9 cellular contexts compared by ENCODE assay signal in genomic region chr14:91399868-91400640, GRCh38. TPM values are rescaled to one million over a fixed set of nuclear protein-coding genes. Genes with fewer than 3 reads are reported as not detected.
A peak's percentile ranks its signal among the peaks of the same experiment; 100 is the strongest.
DNase-seq lines count a peak whose midpoint lies in the region; ATAC-seq, FAIRE-seq and TF ChIP-seq lines count a peak whose summit lies in the region.
"Had no signal": no experiment of that assay in that cellular context is flagged by ENCODE, and none has a peak within 500 bp of the region (broad histone marks: within the 10 kb centered on the region; RNA-seq: fewer than 3 reads in every experiment).

No MANE protein-coding gene starts in this region.

- no peak overlapping the region for H3K9ac ChIP-seq in liver (ENCODE audit: low read depth in 1 of 2, low read length in 2 of 2)
- H3K9ac ChIP-seq in HepG2 (ENCODE audit: insufficient read depth, low read depth, low read length): no peak overlapping the region

- H3K4me2 ChIP-seq in HepG2 (ENCODE audit: low read depth, low read length): no peak overlapping the region

- 66% methylated on average over 20 of the region's 20 CpGs for WGBS in liver
- WGBS in HepG2 (ENCODE audit: low lambda C conversion rate): 93% methylated on average over 15 of the region's 20 CpGs
- 76% methylated on average over 20 of the region's 20 CpGs for WGBS in urinary bladder

- no peaks in the 10 kb centered on the region for H4K20me1 ChIP-seq in HepG2 (ENCODE audit: insufficient read depth, low read length)

- POLR2A ChIA-PET in HepG2 (lab: Yijun Ruan, JAX): no interaction called here

- intact Hi-C loops in HepG2 (cut with micrococcal nuclease; ENCODE audit: unreplicated experiment): no loop called here

- H3K36me3 ChIP-seq in liver (ENCODE audit: control insufficient read depth in 4 of 4, insufficient read depth in 3 of 4, low read depth in 1 of 4, low read length in 3 of 4) (no peaks in the 10 kb centered on the region), HepG2 (replicated peaks in 1 of 2; ENCODE audit: control insufficient read depth in 1 of 2, insufficient read depth in 2 of 2, low read length in 2 of 2) (no peaks in the 10 kb centered on the region), urinary bladder (ENCODE audit: insufficient read depth) (no peaks in the 10 kb centered on the region)
- no peaks in the 10 kb centered on the region for H3K36me3 ChIP-seq in effector memory CD4-positive, alpha-beta T cell (ENCODE audit: control insufficient read depth, insufficient read depth, low read length)

- no peak for TF ChIP-seq RAD21 in liver (IDR thresholded peaks at IDR 0.05)
- TF ChIP-seq RAD21 in HepG2 (CRISPR knock-in tag; IDR thresholded peaks at IDR 0.05): no peak

- no peak for ATAC-seq in HepG2

- in situ Hi-C loops in HepG2 (cut with HindIII; ENCODE audit: extremely low pct_ligation_motif_present, low pct_unique_long_range_greater_than_20kb): no loop called here

- TF ChIP-seq EP300 in HepG2 (IDR thresholded peaks at IDR 0.05; ENCODE audit: low read depth in 2 of 2, low read length in 2 of 2): no peak
- TF ChIP-seq EP300 in HepG2 (CRISPR knock-in tag; IDR thresholded peaks at IDR 0.05; ENCODE audit: borderline replicate concordance): no peak

- H3K4me1 ChIP-seq in liver (ENCODE audit: control insufficient read depth in 4 of 4, insufficient read depth in 4 of 4, low read length in 3 of 4): peaks cover 3 to 16% (median 9%) of the 10 kb centered on the region in 4 donors
- peaks cover 22% of the 10 kb centered on the region for H3K4me1 ChIP-seq in HepG2 (ENCODE audit: insufficient read depth, low read length)
- H3K4me1 ChIP-seq in effector memory CD4-positive, alpha-beta T cell (ENCODE audit: control insufficient read depth, insufficient read depth, low read length, poor library complexity, severe bottlenecking): peaks cover 86% of the 10 kb centered on the region
- peaks cover 1% of the 10 kb centered on the region for H3K4me1 ChIP-seq in urinary bladder (ENCODE audit: insufficient read depth)

- BruUV-seq in HepG2 (replicated peaks; lab: Mats Ljungman, UMichigan): no TSS peak

- H3K4me3 ChIP-seq in liver (ENCODE audit: low read depth in 1 of 3, low read length in 3 of 3) (no peak overlapping the region), HepG2 (replicated peaks in 1 of 3; ENCODE audit: insufficient read depth in 1 of 3, low read depth in 2 of 3, low read length in 3 of 3) (no peak overlapping the region), urinary bladder (ENCODE audit: low read depth, low read length) (peak overlapping the region; percentile 19)
- H3K4me3 ChIP-seq in effector memory CD4-positive, alpha-beta T cell (ENCODE audit: insufficient read depth, low read depth, low read length, poor library complexity, severe bottlenecking): peak overlapping the region; percentile 76

- no peak for DNase-seq in HepG2 (ENCODE audit: low spot score)
- DNase-seq in NAMALWA (ENCODE audit: low spot score): peak; percentile 47
- DNase-seq in effector memory CD4-positive, alpha-beta T cell: peak in 1 of 3 donors; percentile 22
- DNase-seq in OCI-M2 (lab: John Stamatoyannopoulos, UW; ENCODE audit: unreplicated experiment): no peak
- DNase-seq in HCEC 1CT: no peak
- no peak for DNase-seq in NCI-H1694 treated with DMSO at 0.1 percent for 48 hours (lab: John Stamatoyannopoulos, UW)

- TF ChIP-seq CTCF in liver (IDR thresholded peaks at IDR 0.05; ENCODE audit: low read depth, low read length, missing input control) (no peak), HepG2 (CRISPR knock-in tag; IDR thresholded peaks at IDR 0.05) (no peak)

- CTCF ChIA-PET in HepG2 (lab: Yijun Ruan, JAX; ENCODE audit: low intra/inter-chr PET ratio, low total read pairs): no interaction called here

- no peak for FAIRE-seq in HepG2 (lab: Jason Lieb, UNC)
- FAIRE-seq: keratinocyte had no signal

- peaks cover 34% of the 10 kb centered on the region for H3K79me2 ChIP-seq in HepG2 (ENCODE audit: insufficient read depth, low read length)

- H2AFZ ChIP-seq in HepG2 (ENCODE audit: low read length): no peak overlapping the region

- H3K9me3 ChIP-seq in liver (ENCODE audit: control insufficient read depth in 4 of 4, low read length in 3 of 4) (no peaks in the 10 kb centered on the region), HepG2 (ENCODE audit: low read length) (no peaks in the 10 kb centered on the region)
- H3K9me3 ChIP-seq in effector memory CD4-positive, alpha-beta T cell (ENCODE audit: control insufficient read depth, low read length): no peaks in the 10 kb centered on the region

- TF ChIP-seq POLR2A in HepG2 (IDR thresholded peaks at IDR 0.05; ENCODE audit: insufficient read depth in 1 of 2, low read depth in 2 of 2, low read length in 2 of 2): no peak

- H3K27me3 ChIP-seq in liver (ENCODE audit: control insufficient read depth in 4 of 4, insufficient read depth in 4 of 4, low read length in 3 of 4): no peaks in the 10 kb centered on the region
- no peaks in the 10 kb centered on the region for H3K27me3 ChIP-seq in HepG2 (ENCODE audit: control insufficient read depth in 1 of 2, insufficient read depth in 2 of 2, low read length in 2 of 2)
- no peaks in the 10 kb centered on the region for H3K27me3 ChIP-seq in effector memory CD4-positive, alpha-beta T cell (replicated peaks; ENCODE audit: control insufficient read depth, insufficient read depth, low read length, poor library complexity, severe bottlenecking)

- H3K27ac ChIP-seq in liver (ENCODE audit: low read depth in 1 of 2, low read length in 2 of 2) (peak overlapping the region; percentile 19 to 38), HepG2 (ENCODE audit: extremely low read length, insufficient read depth, low read length) (no peak overlapping the region), urinary bladder (ENCODE audit: low read depth) (no peak overlapping the region)
- peak overlapping the region; percentile 85 for H3K27ac ChIP-seq in effector memory CD4-positive, alpha-beta T cell (ENCODE audit: insufficient read depth, low read length, poor library complexity, severe bottlenecking)

TF ChIP-seq in liver, 16 proteins besides CTCF, POLR2A, EP300 and RAD21 (continues in another document):
- TF ChIP-seq RXRA (IDR thresholded peaks at IDR 0.05): no peak
- no peak for TF ChIP-seq FOXA2 (IDR thresholded peaks at IDR 0.05)
- no peak for TF ChIP-seq EGR1 (IDR thresholded peaks at IDR 0.05; ENCODE audit: low read depth in 2 of 2)
- no peak for TF ChIP-seq FOXA1 (IDR thresholded peaks at IDR 0.05)
- no peak for TF ChIP-seq HNF4A (conservative IDR thresholded peaks at IDR 0.05)
- no peak for TF ChIP-seq HNF4G (IDR thresholded peaks at IDR 0.05)
- no peak for TF ChIP-seq NR2F2 (IDR thresholded peaks at IDR 0.05)

TF ChIP-seq in HepG2, 621 proteins besides CTCF, POLR2A, EP300 and RAD21 (continues in another document):
- TF ChIP-seq THYN1 (CRISPR knock-in tag; IDR thresholded peaks at IDR 0.05; ENCODE audit: borderline replicate concordance, low read depth): no peak
- TF ChIP-seq ZFP36L1 (CRISPR knock-in tag; IDR thresholded peaks at IDR 0.05): no peak
- no peak for TF ChIP-seq ZNF512 (CRISPR knock-in tag; IDR thresholded peaks at IDR 0.05)
- TF ChIP-seq TFDP2 (CRISPR knock-in tag; IDR thresholded peaks at IDR 0.05): no peak

RNA-seq across cellular contexts. Expression of gene CCDC88C, which starts 17.6 kb away (rescaled TPM):
- total RNA-seq in liver (10 to 100 TPM in 1 of 2 donors, 1 to 10 TPM in 1; 6.4 to 10.8 TPM), HepG2 (2016; rRNA removed; fragmentation: Illumina TruSeq; extraction: Trizol) (10.4 and 11.7 TPM in 2 replicates), urinary bladder (19.7 TPM)
- polyA plus RNA-seq in liver (1 to 10 TPM; 1.3 to 1.5 TPM), HepG2 (2011; rRNA removed) (3.6 and 4.3 TPM in 2 replicates), urinary bladder (14.6 TPM)
- 7.1 and 8.3 TPM in 2 replicates for total RNA-seq in HepG2 (2016; cell fraction: cytosol; rRNA removed; fragmentation: Illumina TruSeq; extraction: Trizol; ENCODE audit: low read depth)
- 7.7 and 11.4 TPM in 2 replicates for total RNA-seq in HepG2 (2016; cell fraction: insoluble cytoplasmic fraction; rRNA removed; fragmentation: Illumina TruSeq; extraction: Trizol)
- 8.7 and 9.6 TPM in 2 replicates for total RNA-seq in HepG2 (2016; cell fraction: membrane; rRNA removed; fragmentation: Illumina TruSeq; extraction: Trizol)
- 17.4 and 18.0 TPM in 2 replicates for total RNA-seq in HepG2 (2016; cell fraction: nucleus; rRNA removed; fragmentation: Illumina TruSeq; extraction: Trizol)
- polyA plus RNA-seq in HepG2 (2011; cell fraction: cytosol; rRNA removed): 2.3 and 3.2 TPM in 2 replicates
- 11.4 and 12.1 TPM in 2 replicates for polyA plus RNA-seq in HepG2 (2011; cell fraction: nucleus; rRNA removed)
- 3.7 and 5.3 TPM in 2 replicates for polyA plus RNA-seq in HepG2 (2012)
- polyA plus RNA-seq in HepG2 (2016; cell fraction: cytosol; fragmentation: Illumina TruSeq; extraction: Trizol; ENCODE audit: low read depth): 5.2 and 5.3 TPM in 2 replicates
- polyA plus RNA-seq in HepG2 (2016; cell fraction: insoluble cytoplasmic fraction; fragmentation: Illumina TruSeq; extraction: Trizol; ENCODE audit: low read depth): 8.0 and 9.8 TPM in 2 replicates
- 5.3 and 5.8 TPM in 2 replicates for polyA plus RNA-seq in HepG2 (2016; cell fraction: membrane; fragmentation: Illumina TruSeq; extraction: Trizol; ENCODE audit: low read depth)
- polyA plus RNA-seq in HepG2 (2016; cell fraction: nucleus; fragmentation: Illumina TruSeq; extraction: Trizol; ENCODE audit: insufficient read depth, low read depth): 18.1 and 18.5 TPM in 2 replicates
- 12.3 and 15.2 TPM in 2 replicates for polyA minus RNA-seq in HepG2 (2011; rRNA and poly(A)+ RNA removed; ENCODE audit: low replicate concordance)
- 4.3 and 4.5 TPM in 2 replicates for polyA minus RNA-seq in HepG2 (2011; cell fraction: cytosol; rRNA and poly(A)+ RNA removed)
- 14.3 and 24.1 TPM in 2 replicates for polyA minus RNA-seq in HepG2 (2011; cell fraction: nucleus; rRNA and poly(A)+ RNA removed)

Comparison
In these comparisons a context has a peak if more than half of its experiments do, and no peak if none do; other contexts are left out.
1. H3K27ac ChIP-seq: peak in liver (2 of 2) and effector memory CD4-positive, alpha-beta T cell (single experiment); none in HepG2 (single experiment) and urinary bladder (single experiment).
2. H3K4me3 ChIP-seq: peak in effector memory CD4-positive, alpha-beta T cell (single experiment) and urinary bladder (single experiment); none in liver (0 of 3) and HepG2 (0 of 3).